20 cellular contexts compared by ENCODE assay signal in the genomic region with DNA sequence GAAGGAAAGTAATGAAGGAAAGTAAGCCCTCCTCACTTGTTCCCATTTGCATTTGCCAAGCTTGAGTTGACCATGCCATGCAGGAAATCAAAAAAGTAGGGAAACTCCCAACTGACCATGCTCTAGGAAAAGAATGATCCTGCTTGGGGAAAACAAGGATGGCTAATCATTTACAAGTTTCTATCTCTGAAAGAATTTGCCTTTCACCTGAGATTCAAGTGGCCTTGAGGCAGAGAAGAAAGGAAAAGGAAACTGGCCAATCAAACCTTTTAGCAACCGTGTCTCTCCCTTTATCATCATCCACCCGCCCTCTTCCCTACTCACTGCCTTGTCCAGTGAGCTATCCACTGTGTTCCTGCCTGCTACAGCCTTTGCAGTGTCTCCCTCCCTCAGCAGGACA.
DNase-seq lines count a peak whose midpoint lies in the region; FAIRE-seq and TF ChIP-seq lines count a peak whose summit lies in the region.
"Had no signal": no experiment of that assay in that cellular context is flagged by ENCODE, and none has a peak within 500 bp of the region (broad histone marks: within the 10 kb centered on the region; RNA-seq: fewer than 3 reads in every experiment).

No MANE protein-coding gene starts in this region.

- H3K4me1 ChIP-seq in SK-N-SH (ENCODE audit: control insufficient read depth in 1 of 2, insufficient read depth in 2 of 2, low read depth in 1 of 2, low read length in 1 of 2) = no peaks in the 10 kb centered on the region

- no peaks in the 10 kb centered on the region for H3K79me2 ChIP-seq in SK-N-SH (ENCODE audit: insufficient read depth)

- no peaks in the 10 kb centered on the region for H4K20me1 ChIP-seq in SK-N-SH (ENCODE audit: insufficient read depth)

- H3K4me2 ChIP-seq in SK-N-SH = no peak overlapping the region

- no peak for TF ChIP-seq CTCF in SK-N-SH (IDR thresholded peaks at IDR 0.05)

- POLR2A ChIA-PET in SK-N-SH (lab: Yijun Ruan, JAX) = no interaction called here

- no peak overlapping the region for H3K9ac ChIP-seq in SK-N-SH
- H3K9ac ChIP-seq: GM23248 had no signal

- FAIRE-seq in RCC 7860 (lab: Jason Lieb, UNC) = no peak
- FAIRE-seq: A204.1, GM12892, GM18507, H54 had no signal

- no peaks in the 10 kb centered on the region for H3K27me3 ChIP-seq in SK-N-SH (ENCODE audit: insufficient read depth)

- TF ChIP-seq RAD21 in SK-N-SH (IDR thresholded peaks at IDR 0.05; ENCODE audit: low read length) = no peak

- WGBS in SK-N-SH (ENCODE audit: low lambda C conversion rate) = 72% methylated on average over 2 of the region's 2 CpGs

- H3K9me2 ChIP-seq in SK-N-SH = no peaks in the 10 kb centered on the region

- TF ChIP-seq EP300 in SK-N-SH (IDR thresholded peaks at IDR 0.05; ENCODE audit: borderline replicate concordance in 1 of 2, low read depth in 1 of 2, low read length in 1 of 2) = no peak

- CTCF ChIA-PET in SK-N-SH (lab: Yijun Ruan, JAX) = interaction anchor here (0.7 kb wide), 1 partner anchor 1196 kb away, joined by 3 read pairs; no protein-coding TSS in a partner anchor

- no peaks in the 10 kb centered on the region for H3K36me3 ChIP-seq in SK-N-SH (replicated peaks in 1 of 2; ENCODE audit: control insufficient read depth in 1 of 2, insufficient read depth in 2 of 2, low read length in 1 of 2)

- H3K9me3 ChIP-seq in SK-N-SH = no peaks in the 10 kb centered on the region

- no peak overlapping the region for H3K27ac ChIP-seq in SK-N-SH (ENCODE audit: low read depth in 2 of 2, low read length in 1 of 2)
- H3K27ac ChIP-seq: C4-2B, GM23248, HL-60 had no signal

- H3K4me3 ChIP-seq in SK-N-SH (ENCODE audit: low read depth in 2 of 2, low read length in 1 of 2) = no peak overlapping the region
- H3K4me3 ChIP-seq: GM23248 had no signal

- H2AFZ ChIP-seq in SK-N-SH (ENCODE audit: low read depth) = no peak overlapping the region
- H2AFZ ChIP-seq: GM23248 had no signal

- DNase-seq in RCC 7860 (ENCODE audit: low spot score) = peak; percentile 20
- peak; percentile 27 for DNase-seq in glomerular visceral epithelial cell (ENCODE audit: extremely low spot score)
- DNase-seq in kidney tubule cell (ENCODE audit: low spot score) = peak; percentile 87
- DNase-seq in renal cortical epithelial cell (ENCODE audit: low read depth) = peak; percentile 45
- DNase-seq in NCI-H2227 treated with DMSO at 0.1 percent for 48 hours (lab: John Stamatoyannopoulos, UW) = no peak
- DNase-seq in Kasumi-1 (lab: John Stamatoyannopoulos, UW) = no peak
- no peak for DNase-seq in SK-N-SH
- DNase-seq: ACHN; Caco-2; CD4-positive, alpha-beta T cell; DMS79; GDM1; GM23248; HCEC 1CT had no signal

- H3F3A ChIP-seq in SK-N-SH (replicated peaks; ENCODE audit: insufficient read depth) = no peaks in the 10 kb centered on the region

TF ChIP-seq in SK-N-SH, 30 proteins besides CTCF, POLR2A, EP300 and RAD21:
- TF ChIP-seq TAF1 (IDR thresholded peaks at IDR 0.05; ENCODE audit: borderline replicate concordance, low read depth, low read length) (no peak), PBX3 (IDR thresholded peaks at IDR 0.05) (no peak), JUND (IDR thresholded peaks at IDR 0.05) (no peak), MXI1 (IDR thresholded peaks at IDR 0.05; ENCODE audit: low read depth, low read length) (no peak), USF2 (IDR thresholded peaks at IDR 0.05; ENCODE audit: borderline replicate concordance, low read depth, low read length) (no peak), FOXJ3 (CRISPR knock-in tag; IDR thresholded peaks at IDR 0.05) (no peak), NRF1 (IDR thresholded peaks at IDR 0.05; ENCODE audit: low read depth, low read length) (no peak), FOXM1 (IDR thresholded peaks at IDR 0.05; ENCODE audit: low read depth) (no peak)

Comparison
In these comparisons a context has a peak if more than half of its experiments do, and no peak if none do; other contexts are left out.
1. DNase-seq: peak in RCC 7860 (single experiment), glomerular visceral epithelial cell (single experiment), kidney tubule cell (single experiment) and renal cortical epithelial cell (single experiment); none in NCI-H2227 treated with DMSO at 0.1 percent for 48 hours (single experiment), Kasumi-1 (0 of 2) and SK-N-SH (single experiment).